In genomic region chr11:118435893-118436624, GRCh38 we compare ENCODE assay signal across 1 cellular context.
A peak's percentile ranks its signal among the peaks of the same experiment; 100 is the strongest.
TF ChIP-seq lines count a peak whose summit lies in the region.

KMT2A (plus strand) TSS chr11:118436492; CDS start chr11:118436513, 21 bp downstream.

TF ChIP-seq in K562, 482 proteins besides CTCF, POLR2A, EP300 and RAD21 (continued from another document and continues in another):
- no peak for TF ChIP-seq POU5F1 (IDR thresholded peaks at IDR 0.05; ENCODE audit: borderline replicate concordance, low read depth, low read length, partially characterized antibody)
- peak; percentile 98 to 100 for TF ChIP-seq MAZ (CRISPR knock-in tag; conservative IDR thresholded peaks at IDR 0.05 in 1 of 2, IDR thresholded peaks at IDR 0.05 in 1 of 2)
- peak; percentile 46; the same call in 1 of the 2 replicates for TF ChIP-seq E2F1 (CRISPR knock-in tag; IDR thresholded peaks at IDR 0.05)
- peak; percentile 71 to 94; a peak in 3 of 4 replicates for TF ChIP-seq SIN3A (IDR thresholded peaks at IDR 0.05; ENCODE audit: borderline replicate concordance in 2 of 2, control insufficient read depth in 1 of 2, low read depth in 2 of 2, low read length in 2 of 2)
- TF ChIP-seq ZFPM2 (CRISPR knock-in tag; IDR thresholded peaks at IDR 0.05): no peak
- TF ChIP-seq GTF3C2 (IDR thresholded peaks at IDR 0.05; ENCODE audit: borderline replicate concordance, extremely low read depth, insufficient read length): no peak
- peak; percentile 91 for TF ChIP-seq RBM25 (IDR thresholded peaks at IDR 0.05; ENCODE audit: low read depth, low read length, severe bottlenecking)
- TF ChIP-seq HES1 (IDR thresholded peaks at IDR 0.05; ENCODE audit: low read depth): 0 out of 2 replicates have a peak, but pooled peaks have one; percentile 26
- peak; percentile 79 for TF ChIP-seq MGA (IDR thresholded peaks at IDR 0.05)
- no peak for TF ChIP-seq HOMEZ (CRISPR knock-in tag; IDR thresholded peaks at IDR 0.05)
- TF ChIP-seq CHD4 (IDR thresholded peaks at IDR 0.05; ENCODE audit: insufficient read depth, insufficient replicate concordance, low read depth, low read length, poor library complexity, severe bottlenecking): no peak
- no peak for TF ChIP-seq ZBTB34 (CRISPR knock-in tag; IDR thresholded peaks at IDR 0.05)
- no peak for TF ChIP-seq ZC3H4 (CRISPR knock-in tag; IDR thresholded peaks at IDR 0.05; ENCODE audit: borderline replicate concordance)
- peak; percentile 43 to 92; a peak in 2 of 4 replicates for TF ChIP-seq TRIM24 (IDR thresholded peaks at IDR 0.05)
- TF ChIP-seq SMAD3 (CRISPR knock-in tag; conservative IDR thresholded peaks at IDR 0.05): no peak
- TF ChIP-seq STAT5B (CRISPR knock-in tag; IDR thresholded peaks at IDR 0.05): no peak
- no peak for TF ChIP-seq SLC30A9 (CRISPR knock-in tag; IDR thresholded peaks at IDR 0.05)
